ENCODE assay signal across 8 cellular contexts in genomic region chr2:161134547-161135518, GRCh38. TPM values are rescaled to one million over a fixed set of nuclear protein-coding genes. Genes with fewer than 3 reads are reported as not detected.
DNase-seq lines count a peak whose midpoint lies in the region; ATAC-seq and TF ChIP-seq lines count a peak whose summit lies in the region.

No MANE protein-coding gene starts in this region.

- H4K5ac ChIP-seq in H9 (ENCODE audit: insufficient read length, low read depth, low read length) = no peak overlapping the region

- POLR2A ChIA-PET in PC-3 (lab: Charles Lee; ENCODE audit: unreplicated experiment) = no interaction called here

- H3K4ac ChIP-seq in H9 (ENCODE audit: low read depth, low read length) = no peak overlapping the region

- peaks cover 21 to 22% of the 10 kb centered on the region in 2 experiments for H3K4me1 Mint-ChIP-seq in H9

- no peaks in the 10 kb centered on the region for H3K79me2 ChIP-seq in H9 (ENCODE audit: insufficient read depth, low read length)
- no peaks in the 10 kb centered on the region for H3K79me2 ChIP-seq in PC-3 (ENCODE audit: low read length)

- H3K23me2 ChIP-seq in H9 (ENCODE audit: insufficient read length, low read depth, low read length, poor library complexity, severe bottlenecking) = no peaks in the 10 kb centered on the region

- peaks cover 0 to 3% of the 10 kb centered on the region in 2 experiments; a peak in 3 of 5 replicates for H3K9me3 Mint-ChIP-seq in H9

- no peak overlapping the region for H3K4me2 ChIP-seq in H9 (ENCODE audit: insufficient read depth, insufficient read length, low read length)
- H3K4me2 ChIP-seq in PC-3 (ENCODE audit: low read length) = peak overlapping the region; percentile 84

- H4K8ac ChIP-seq in H9 (replicated peaks; ENCODE audit: insufficient read length, low read depth, low read length) = peak overlapping the region; percentile 45

- no peak overlapping the region for H2AFZ ChIP-seq in H9 (ENCODE audit: low read length)
- H2AFZ ChIP-seq in PC-3 (ENCODE audit: low read length) = peak overlapping the region; percentile 50

- in situ Hi-C loops in gastrocnemius medialis (cut with MboI; ENCODE audit: low sequenced_read_pairs in 4 of 4) = loop anchor here in 1 of 4 donors (5.0 kb wide), 1 partner anchor 53 kb away; no protein-coding TSS in a partner anchor

- H3K14ac ChIP-seq in H9 (ENCODE audit: insufficient read depth, low read length) = no peak overlapping the region

- no peak for TF ChIP-seq CTCF in H9 (conservative IDR thresholded peaks at IDR 0.05)
- TF ChIP-seq CTCF in PC-3 (conservative IDR thresholded peaks at IDR 0.05; ENCODE audit: low read depth, low read length) = no peak
- TF ChIP-seq CTCF in heart right ventricle (IDR thresholded peaks at IDR 0.05) = no peak
- no peak for TF ChIP-seq CTCF in gastrocnemius medialis (IDR thresholded peaks at IDR 0.05 in 4 of 5, conservative IDR thresholded peaks at IDR 0.05 in 1 of 5)

- peak overlapping the region in 1 of 3 experiments; percentile 73; a peak in 1 of 7 replicates for H3K27ac Mint-ChIP-seq in H9

- no peak overlapping the region for H3K56ac ChIP-seq in H9 (ENCODE audit: insufficient read length, low read depth, low read length)

- no peak overlapping the region for H2BK120ac ChIP-seq in H9 (ENCODE audit: low read depth, low read length, poor library complexity, severe bottlenecking)

- H3T11ph ChIP-seq in H9 (ENCODE audit: low read length) = no peak overlapping the region

- no peak overlapping the region for H2BK15ac ChIP-seq in H9 (ENCODE audit: low read depth, low read length)

- H3K4me1 ChIP-seq in H9 (ENCODE audit: insufficient read depth, low read length) = no peaks in the 10 kb centered on the region
- H3K4me1 ChIP-seq in PC-3 (ENCODE audit: insufficient read depth, low read length) = peaks cover 29% of the 10 kb centered on the region
- peaks cover 0 to 40% (median 20%) of the 10 kb centered on the region in 9 donors for H3K4me1 ChIP-seq in heart right ventricle
- peaks cover 8 to 17% of the 10 kb centered on the region in 2 donors for H3K4me1 ChIP-seq in gastrocnemius medialis

- DNase-seq in H9 (no peak), PC-3 (peak; percentile 90), heart right ventricle (peak; percentile 12), gastrocnemius medialis (no peak), cerebellum (ENCODE audit: low spot score) (no peak), NCI-H1436 (lab: John Stamatoyannopoulos, UW) (no peak)

- H3F3A ChIP-seq in PC-3 (ENCODE audit: low read length, unreplicated experiment) = no peaks in the 10 kb centered on the region

- no peaks in the 10 kb centered on the region for H3K27me3 Mint-ChIP-seq in H9 (ENCODE audit: low read depth)

- intact Hi-C loops in PC-3 (cut with micrococcal nuclease) (no loop called here), heart right ventricle (cut with DNase I) (no loop called here), gastrocnemius medialis (cut with DNase I; ENCODE audit: low total_unique reads) (no loop called here)

- no CpG with 5 or more reads among the region's 9 CpGs for WGBS in H9 (ENCODE audit: extremely low coverage, insufficient read length, low lambda C conversion rate)
- 72% methylated on average over 9 of the region's 9 CpGs for WGBS in heart right ventricle, 2 donors

- H3K36me3 ChIP-seq in PC-3 (ENCODE audit: low read depth, low read length) (no peaks in the 10 kb centered on the region), heart right ventricle (no peaks in the 10 kb centered on the region), gastrocnemius medialis (no peaks in the 10 kb centered on the region)

- CTCF ChIA-PET in PC-3 (lab: Charles Lee) = no interaction called here

- H3K9ac ChIP-seq in H9 (ENCODE audit: extremely low read depth, insufficient read length, low read length) (no peak overlapping the region), PC-3 (ENCODE audit: low read length) (no peak overlapping the region)

- no peak overlapping the region for H2AK5ac ChIP-seq in H9 (ENCODE audit: insufficient read length, low read length)

- no peak overlapping the region for H2BK20ac ChIP-seq in H9 (ENCODE audit: low read depth, low read length, poor library complexity, severe bottlenecking)

- H3K27ac ChIP-seq in H9 (ENCODE audit: insufficient read length, low read depth, low read length) (no peak overlapping the region), PC-3 (ENCODE audit: low read length) (peak overlapping the region; percentile 42), heart right ventricle (peak overlapping the region in 4 of 10 donors; percentile 12 to 71 (median 58)), gastrocnemius medialis (peak overlapping the region in 3 of 4 donors; percentile 5 to 30 (median 27))

- H3K9me3 ChIP-seq in H9 (ENCODE audit: control insufficient read depth, low read depth, low read length) = no peaks in the 10 kb centered on the region
- no peaks in the 10 kb centered on the region for H3K9me3 ChIP-seq in PC-3 (ENCODE audit: low read length)
- no peaks in the 10 kb centered on the region for H3K9me3 ChIP-seq in heart right ventricle
- H3K9me3 ChIP-seq in gastrocnemius medialis = no peaks in the 10 kb centered on the region

- H3K4me3 Mint-ChIP-seq in H9 = no peak overlapping the region

- H2BK5ac ChIP-seq in H9 (ENCODE audit: insufficient read length, low read length) = no peak overlapping the region

- ATAC-seq in PC-3 (peak; percentile 76), heart right ventricle (peak in 3 of 8 donors; percentile 39 to 52 (median 47)), gastrocnemius medialis (no peak), HG03280 (IDR thresholded peaks at IDR 0.05; ENCODE audit: unreplicated experiment) (no peak), GM18858 (IDR thresholded peaks at IDR 0.05; ENCODE audit: unreplicated experiment) (no peak)

- no peaks in the 10 kb centered on the region for H3K79me1 ChIP-seq in H9 (ENCODE audit: insufficient read depth, low read depth, low read length, poor library complexity, severe bottlenecking)

- no peak overlapping the region for H3K23ac ChIP-seq in H9 (ENCODE audit: insufficient read length, low read depth, low read length)

- no peak for TF ChIP-seq POLR2A in gastrocnemius medialis (IDR thresholded peaks at IDR 0.05)

- H3K18ac ChIP-seq in H9 (ENCODE audit: insufficient read length, low read depth, low read length) = no peak overlapping the region

- H4K20me1 ChIP-seq in H9 (ENCODE audit: control insufficient read depth, insufficient read depth, insufficient read length) = no peaks in the 10 kb centered on the region
- no peaks in the 10 kb centered on the region for H4K20me1 ChIP-seq in PC-3 (ENCODE audit: low read length)

- H2BK12ac ChIP-seq in H9 (ENCODE audit: insufficient read length, low read depth, low read length) = no peak overlapping the region

- no peak overlapping the region for H4K91ac ChIP-seq in H9 (ENCODE audit: insufficient read length, low read depth, low read length)

- H3K36me3 Mint-ChIP-seq in H9 (ENCODE audit: insufficient read depth in 1 of 3, low read depth in 3 of 3) = peaks cover 0 to 3% (median 0%) of the 10 kb centered on the region in 3 experiments; a peak in 1 of 7 replicates

- H3K27me3 ChIP-seq in H9 (ENCODE audit: insufficient read depth, low read length) = no peaks in the 10 kb centered on the region
- H3K27me3 ChIP-seq in PC-3 (ENCODE audit: low read length) = no peaks in the 10 kb centered on the region
- no peaks in the 10 kb centered on the region for H3K27me3 ChIP-seq in heart right ventricle
- H3K27me3 ChIP-seq in gastrocnemius medialis = no peaks in the 10 kb centered on the region

- no peaks in the 10 kb centered on the region for H3K9me2 ChIP-seq in PC-3 (replicated peaks; ENCODE audit: low read length)

- H3K4me3 ChIP-seq in PC-3 (ENCODE audit: low read length) = peak overlapping the region; percentile 53
- H3K4me3 ChIP-seq in heart right ventricle = no peak overlapping the region
- no peak overlapping the region for H3K4me3 ChIP-seq in gastrocnemius medialis

- no TSS peak for BruUV-seq in PC-3 (replicated peaks; lab: Mats Ljungman, UMichigan)

RNA-seq across cellular contexts. Expression of gene TANK, which starts 25.4 kb away (rescaled TPM):
- 17.3 and 23.9 TPM in 2 replicates for total RNA-seq in H9 (2021)
- 22.2 and 23.7 TPM in 2 replicates for total RNA-seq in PC-3 (2014; rRNA removed)
- 10 to 100 TPM; 25.0 to 39.7 (median 31.4) TPM for total RNA-seq in heart right ventricle
- polyA plus RNA-seq in heart right ventricle = 10 to 100 TPM; 20.4 to 24.3 TPM
- total RNA-seq in gastrocnemius medialis = 100 to 1,000 TPM in 1 of 4 donors, 10 to 100 TPM in 3; 70.3 to 103 (median 86.0) TPM
- total RNA-seq in cerebellum = 64.1 TPM

Comparison
In these comparisons a context has a peak if more than half of its experiments do, and no peak if none do; other contexts are left out.
1. DNase-seq: peak in PC-3 (single experiment) and heart right ventricle (2 of 2); none in H9 (single experiment), gastrocnemius medialis (0 of 2), cerebellum (single experiment) and NCI-H1436 (single experiment).